17 cellular contexts compared by ENCODE assay signal in the genomic region with DNA sequence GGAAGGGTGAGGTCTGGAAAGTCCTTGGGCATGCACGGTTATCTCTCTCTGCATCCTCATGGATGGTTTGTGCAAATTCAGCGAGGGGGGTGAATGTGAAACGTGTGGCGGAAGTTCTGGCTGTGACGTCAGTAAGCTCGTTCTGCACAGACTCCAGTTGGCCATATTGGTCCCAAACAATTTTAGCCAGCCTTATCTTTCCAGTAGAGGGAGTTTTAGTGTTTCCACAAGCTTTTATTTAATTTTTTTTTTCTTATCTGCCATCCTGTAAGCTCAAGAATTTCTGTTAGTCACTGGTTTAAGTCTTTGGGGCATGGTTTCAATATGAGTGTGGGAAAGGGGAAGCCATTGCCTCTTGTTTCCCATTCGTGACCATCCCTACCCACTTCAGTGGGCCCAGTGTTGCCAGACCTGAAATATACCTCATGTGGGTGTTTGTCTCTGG. TPM values are rescaled to one million over a fixed set of nuclear protein-coding genes. Genes with fewer than 3 reads are reported as not detected.
DNase-seq lines count a peak whose midpoint lies in the region; TF ChIP-seq lines count a peak whose summit lies in the region.
"Had no signal": no experiment of that assay in that cellular context is flagged by ENCODE, and none has a peak within 500 bp of the region (broad histone marks: within the 10 kb centered on the region; RNA-seq: fewer than 3 reads in every experiment).

No MANE protein-coding gene starts in this region.

- H3K9me2 ChIP-seq in OCI-LY7 (ENCODE audit: insufficient read depth, low read length): no peaks in the 10 kb centered on the region

- TF ChIP-seq CTCF in brain microvascular endothelial cell (IDR thresholded peaks at IDR 0.05; ENCODE audit: low read depth, low read length, missing control alignments) (peak; percentile 37), osteoblast (IDR thresholded peaks at IDR 0.05; ENCODE audit: extremely low read depth, low read depth, low read length) (peak; percentile 43), OCI-LY7 (conservative IDR thresholded peaks at IDR 0.05; ENCODE audit: low read length) (no peak)

- no TSS peak for BruUV-seq in OCI-LY7 (replicated peaks; lab: Mats Ljungman, UMichigan)

- H3K9me3 ChIP-seq in osteoblast (ENCODE audit: low read depth, low read length) (no peaks in the 10 kb centered on the region), OCI-LY7 (ENCODE audit: low read length) (no peaks in the 10 kb centered on the region)
- H3K9me3 ChIP-seq: Caco-2, gastroesophageal sphincter, ovary, tibial artery had no signal

- CTCF ChIA-PET in OCI-LY7 (lab: Charles Lee; ENCODE audit: unreplicated experiment): no interaction called here

- DNase-seq in DMS 273 (lab: John Stamatoyannopoulos, UW; ENCODE audit: unreplicated experiment) (peak; percentile 5), DMS 273 treated with DMSO at 0.1 percent for 48 hours (lab: John Stamatoyannopoulos, UW) (no peak), LHCN-M2 (ENCODE audit: low read depth) (peak; percentile 8), brain microvascular endothelial cell (no peak), osteoblast (ENCODE audit: insufficient read length, low spot score, missing footprints) (no peak), ecto neural progenitor cell (ENCODE audit: low spot score) (no peak), OCI-LY7 (ENCODE audit: low spot score) (no peak), RKO (ENCODE audit: low spot score) (no peak)
- DNase-seq: Caco-2, cortex of kidney, midbrain, NCI-H1436, ovary, Right ventricle myocardium superior, tibial artery had no signal

- H3K4me2 ChIP-seq in osteoblast (ENCODE audit: insufficient read depth, low read length): no peak overlapping the region
- no peak overlapping the region for H3K4me2 ChIP-seq in OCI-LY7 (ENCODE audit: low read length)

- H3K27ac ChIP-seq in brain microvascular endothelial cell (no peak overlapping the region), osteoblast (ENCODE audit: low read depth, low read length) (peak overlapping the region; percentile 53), OCI-LY7 (ENCODE audit: low read depth, low read length, poor library complexity, severe bottlenecking) (no peak overlapping the region)
- H3K27ac ChIP-seq: 22Rv1, ovary, tibial artery had no signal

- H4K20me1 ChIP-seq in osteoblast (ENCODE audit: insufficient read depth, low read length) (no peaks in the 10 kb centered on the region), OCI-LY7 (ENCODE audit: insufficient read depth, low read length) (no peaks in the 10 kb centered on the region)

- intact Hi-C loops in OCI-LY7 (cut with micrococcal nuclease; ENCODE audit: unreplicated experiment): no loop called here

- no peaks in the 10 kb centered on the region for H3K79me2 ChIP-seq in osteoblast (ENCODE audit: insufficient read depth, low read length)
- H3K79me2 ChIP-seq in OCI-LY7 (ENCODE audit: insufficient read depth, low read depth, low read length): no peaks in the 10 kb centered on the region

- H3K27me3 ChIP-seq in brain microvascular endothelial cell (replicated peaks) (no peaks in the 10 kb centered on the region), osteoblast (ENCODE audit: insufficient read depth, low read length) (no peaks in the 10 kb centered on the region)
- H3K27me3 ChIP-seq: gastroesophageal sphincter, ovary, tibial artery had no signal

- H3K36me3 ChIP-seq in brain microvascular endothelial cell (replicated peaks): no peaks in the 10 kb centered on the region
- no peaks in the 10 kb centered on the region for H3K36me3 ChIP-seq in osteoblast (ENCODE audit: insufficient read depth, low read length)
- H3K36me3 ChIP-seq in OCI-LY7 (ENCODE audit: insufficient read depth, low read length): no peaks in the 10 kb centered on the region
- H3K36me3 ChIP-seq: ovary had no signal

- POLR2A ChIA-PET in OCI-LY7 (lab: Charles Lee): no interaction called here

- H3K4me1 ChIP-seq in osteoblast (ENCODE audit: insufficient read depth, low read length) (peaks cover 3% of the 10 kb centered on the region), OCI-LY7 (ENCODE audit: insufficient read depth, low read length, poor library complexity, severe bottlenecking) (no peaks in the 10 kb centered on the region)

- in situ Hi-C loops in brain microvascular endothelial cell (cut with HindIII; ENCODE audit: low pct_ligation_motif_present, low sequenced_read_pairs): no loop called here

- no peak overlapping the region for H2AFZ ChIP-seq in osteoblast (ENCODE audit: low read length)
- no peak overlapping the region for H2AFZ ChIP-seq in OCI-LY7 (ENCODE audit: low read length)

- no peak overlapping the region for H3K4me3 ChIP-seq in brain microvascular endothelial cell (ENCODE audit: low read depth, low read length)
- H3K4me3 ChIP-seq in osteoblast (ENCODE audit: insufficient read depth, low read length): no peak overlapping the region
- no peak overlapping the region for H3K4me3 ChIP-seq in OCI-LY7 (ENCODE audit: low read depth, low read length, poor library complexity, severe bottlenecking)
- H3K4me3 ChIP-seq: gastroesophageal sphincter, ovary, tibial artery had no signal

RNA-seq across cellular contexts. Expression of a gene that starts 39.0 kb away (rescaled TPM):
- 0.26 and 0.29 TPM in 2 replicates for total RNA-seq in LHCN-M2 (2014; rRNA removed)
- 0.02 TPM for polyA plus RNA-seq in LHCN-M2 (2012)
- under 0.01 TPM in 2 replicates for total RNA-seq in osteoblast
- 0.13 TPM in 1 of 2 replicates, not detected in the other for total RNA-seq in OCI-LY7 (2014; rRNA removed; shearing (Covaris generic))
- not detected in 2 replicates for total RNA-seq in OCI-LY7 (2022)

Comparison
In these comparisons a context has a peak if more than half of its experiments do, and no peak if none do; other contexts are left out.
1. DNase-seq: peak in DMS 273 (single experiment) and LHCN-M2 (single experiment); none in DMS 273 treated with DMSO at 0.1 percent for 48 hours (single experiment), brain microvascular endothelial cell (single experiment), osteoblast (single experiment), ecto neural progenitor cell (single experiment), OCI-LY7 (single experiment) and RKO (single experiment).